10 cellular contexts compared by ENCODE assay signal in the genomic region with DNA sequence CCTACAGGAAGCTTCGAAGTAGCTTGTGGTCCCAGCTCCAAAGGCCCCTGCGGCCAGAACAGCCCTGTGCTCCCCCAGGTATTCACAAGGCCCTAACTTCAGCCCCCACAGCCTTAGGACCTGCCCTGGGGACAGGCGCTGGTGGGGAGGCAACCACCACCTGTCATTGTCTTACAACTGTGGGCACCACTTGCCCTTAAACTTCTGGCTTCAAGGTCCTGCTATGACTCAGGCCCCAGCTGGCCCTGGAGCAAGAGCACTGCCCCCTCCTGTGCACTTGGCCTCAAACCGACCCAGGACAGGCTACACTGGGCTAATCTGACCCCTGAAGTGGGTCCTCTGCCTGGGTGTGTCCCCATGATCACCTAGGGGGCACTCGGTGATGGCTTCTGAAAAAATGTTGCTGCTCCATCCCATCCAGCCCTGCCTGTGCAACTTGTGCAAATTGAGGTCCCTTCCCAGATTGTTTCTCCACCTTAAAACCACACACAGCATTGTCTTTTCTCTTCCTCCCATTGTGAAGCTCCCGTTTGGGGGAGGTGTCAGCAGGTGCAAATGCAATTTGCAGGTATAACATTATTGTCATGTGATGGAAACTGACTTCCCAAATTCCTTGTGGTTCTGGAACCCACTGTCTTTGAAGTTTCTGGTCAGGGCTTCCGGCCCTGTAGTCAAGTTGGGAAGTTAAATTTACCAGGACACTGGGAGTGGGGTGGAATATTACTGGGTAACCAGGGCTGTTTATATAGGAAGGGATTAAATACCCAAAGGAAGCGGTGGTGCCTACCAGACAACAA. TPM values are rescaled to one million over a fixed set of nuclear protein-coding genes. Genes with fewer than 3 reads are reported as not detected.
A peak's percentile ranks its signal among the peaks of the same experiment; 100 is the strongest.
DNase-seq lines count a peak whose midpoint lies in the region; ATAC-seq, FAIRE-seq and TF ChIP-seq lines count a peak whose summit lies in the region.
"Had no signal": no experiment of that assay in that cellular context is flagged by ENCODE, and none has a peak within 500 bp of the region (broad histone marks: within the 10 kb centered on the region; RNA-seq: fewer than 3 reads in every experiment).

No MANE protein-coding gene starts in this region.

- POLR2A ChIA-PET in HEK293 (lab: Yijun Ruan, JAX) (interaction anchor here (0.6 kb wide), 1 partner anchor 713 kb away, joined by 6 read pairs; no protein-coding TSS in a partner anchor), GM12878 (lab: Charles Lee) (interaction anchor here (0.7 to 1.4 kb wide), 7 partner anchors 9 to 120 kb away, joined by 3 to 5 read pairs (median 3); no protein-coding TSS in a partner anchor)
- POLR2A ChIA-PET in CD4-positive, alpha-beta memory T cell (lab: Charles Lee; ENCODE audit: partially characterized antibody), result interaction anchor here (0.9 to 7.2 kb wide), 3 partner anchors 6 to 164 kb away, joined by 3 to 49 read pairs (median 5); a partner anchor contains a TSS

- in situ Hi-C loops in GM12878 (cut with MboI), result no loop called here

- H3K4me1 Mint-ChIP-seq in neural crest cell, result peaks cover 5% of the 10 kb centered on the region
- peaks cover 8 to 20% (median 12%) of the 10 kb centered on the region in 4 donors for H3K4me1 Mint-ChIP-seq in CD4-positive, alpha-beta memory T cell

- peak; percentile 43 for DNase-seq in GM06990 (ENCODE audit: extremely low read depth, insufficient read length)
- DNase-seq in GM12878 (ENCODE audit: low read depth, low spot score), result no peak
- DNase-seq in neural crest cell (ENCODE audit: low read depth, low spot score), result no peak
- DNase-seq in CD4-positive, alpha-beta memory T cell, result no peak
- DNase-seq: activated CD4-positive, alpha-beta T cell treated with anti-CD3 and anti-CD28 coated beads for 1 hour; NCI-H187 treated with DMSO at 0.1 percent for 48 hours; PC-3 had no signal

- H3K36me3 Mint-ChIP-seq in neural crest cell (ENCODE audit: low read depth), result peaks cover 4% of the 10 kb centered on the region
- peaks cover 0 to 5% of the 10 kb centered on the region in 2 donors for H3K36me3 Mint-ChIP-seq in CD4-positive, alpha-beta memory T cell

- H3K27ac ChIP-seq in HEK293 (ENCODE audit: extremely low read depth, low read depth, low read length), result no peak overlapping the region
- H3K27ac ChIP-seq in GM12878 (ENCODE audit: control insufficient read depth, insufficient read depth), result peak overlapping the region; percentile 38
- no peak overlapping the region for H3K27ac ChIP-seq in CD4-positive, alpha-beta memory T cell (ENCODE audit: low read depth, low read length)

- H3K79me2 ChIP-seq in GM12878 (ENCODE audit: control insufficient read depth, insufficient read depth, low read length), result peaks cover 50% of the 10 kb centered on the region

- no TSS peak for BruUV-seq in GM12878 (replicated peaks; lab: Mats Ljungman, UMichigan)

- H3K4me1 ChIP-seq in HEK293 (ENCODE audit: control insufficient read depth, insufficient read depth, low read length), result no peaks in the 10 kb centered on the region; the same call in 1 of the 2 replicates
- peaks cover 45% of the 10 kb centered on the region for H3K4me1 ChIP-seq in GM12878 (ENCODE audit: control insufficient read depth, insufficient read depth, low read length)
- H3K4me1 ChIP-seq in CD4-positive, alpha-beta memory T cell (ENCODE audit: insufficient read depth, low read length), result peaks cover 23% of the 10 kb centered on the region

- H3K4me2 ChIP-seq in GM12878 (ENCODE audit: control insufficient read depth, insufficient read depth), result peak overlapping the region; percentile 73

- H3K9me3 Mint-ChIP-seq in neural crest cell, result no peaks in the 10 kb centered on the region
- peaks cover 0 to 2% (median 0%) of the 10 kb centered on the region in 8 donors for H3K9me3 Mint-ChIP-seq in CD4-positive, alpha-beta memory T cell

- H3K27ac Mint-ChIP-seq in neural crest cell (ENCODE audit: unreplicated experiment), result no peak overlapping the region
- peak overlapping the region in 1 of 7 donors; percentile 29 for H3K27ac Mint-ChIP-seq in CD4-positive, alpha-beta memory T cell

- no peak for TF ChIP-seq POLR2A in GM12878 (IDR thresholded peaks at IDR 0.05; ENCODE audit: low read depth, low read length)

- H3K36me3 ChIP-seq in GM06990 (ENCODE audit: control insufficient read depth, insufficient read depth, low read length) (peaks cover 1% of the 10 kb centered on the region; the same call in 1 of the 2 replicates), HEK293 (ENCODE audit: control insufficient read depth in 2 of 2, insufficient read depth in 1 of 2, low read length in 2 of 2) (peaks cover 0 to 6% of the 10 kb centered on the region in 2 experiments; a peak in 2 of 3 replicates), GM12878 (ENCODE audit: control insufficient read depth in 2 of 2, insufficient read depth in 2 of 2, low read length in 1 of 2) (peaks cover 0 to 7% of the 10 kb centered on the region in 2 experiments; a peak in 1 of 4 replicates)
- H3K36me3 ChIP-seq in CD4-positive, alpha-beta memory T cell (ENCODE audit: insufficient read depth, low read length), result no peaks in the 10 kb centered on the region

- no peak overlapping the region; the same call in 1 of the 2 replicates for H3K9ac ChIP-seq in GM12878 (ENCODE audit: control insufficient read depth, insufficient read depth, low read length)

- H3K9me3 ChIP-seq in HEK293 (ENCODE audit: control insufficient read depth, insufficient read depth, low read depth, low read length) (no peaks in the 10 kb centered on the region), GM12878 (replicated peaks; ENCODE audit: control insufficient read depth, insufficient read depth, low read length) (no peaks in the 10 kb centered on the region; the same call in 2 of the 3 replicates)
- H3K9me3 ChIP-seq in CD4-positive, alpha-beta memory T cell (ENCODE audit: control insufficient read depth in 1 of 2, low read length in 2 of 2), result no peaks in the 10 kb centered on the region

- intact Hi-C loops in GM12878 (cut with micrococcal nuclease; ENCODE audit: unreplicated experiment), result no loop called here
- intact Hi-C loops in CD4-positive, alpha-beta memory T cell (cut with micrococcal nuclease), result no loop called here

- peak overlapping the region; percentile 73 for H3K4me3 Mint-ChIP-seq in neural crest cell
- H3K4me3 Mint-ChIP-seq in CD4-positive, alpha-beta memory T cell, result peak overlapping the region in 4 of 8 donors; percentile 6 to 57 (median 47)

- 47% methylated on average over 8 of the region's 8 CpGs for WGBS in GM12878 (ENCODE audit: insufficient coverage, insufficient replicate concordance, low lambda C conversion rate, missing lambda C conversion rate)

- H4K20me1 ChIP-seq in GM12878 (ENCODE audit: control insufficient read depth, insufficient read depth), result no peaks in the 10 kb centered on the region

- H3K27me3 ChIP-seq in GM06990 (replicated peaks; ENCODE audit: control insufficient read depth, insufficient read depth, low read length), result no peaks in the 10 kb centered on the region
- no peaks in the 10 kb centered on the region for H3K27me3 ChIP-seq in GM12878 (replicated peaks in 1 of 2; ENCODE audit: control insufficient read depth in 2 of 2, insufficient read depth in 2 of 2, low read length in 1 of 2)
- H3K27me3 ChIP-seq in CD4-positive, alpha-beta memory T cell (ENCODE audit: insufficient read depth, low read length), result no peaks in the 10 kb centered on the region

- H3K27me3 Mint-ChIP-seq in neural crest cell (ENCODE audit: low read depth), result peaks cover 53% of the 10 kb centered on the region
- H3K27me3 Mint-ChIP-seq in CD4-positive, alpha-beta memory T cell, result no peaks in the 10 kb centered on the region

- TF ChIP-seq CTCF in GM06990 (IDR thresholded peaks at IDR 0.05; ENCODE audit: insufficient read depth, low read length, poor library complexity, severe bottlenecking) (no peak), HEK293 (tag by site-specific recombination; IDR thresholded peaks at IDR 0.05) (no peak), GM12878 (IDR thresholded peaks at IDR 0.05 in 2 of 3, conservative IDR thresholded peaks at IDR 0.05 in 1 of 3; ENCODE audit: control insufficient read depth in 2 of 3, extremely low read depth in 1 of 3, insufficient read depth in 1 of 3, low read depth in 3 of 3, low read length in 3 of 3) (peak in 2 of 3 experiments; percentile 18 to 20; a peak in 1 of 6 replicates), neural crest cell (conservative IDR thresholded peaks at IDR 0.05) (no peak)

- RAD21 ChIA-PET in GM12878 (lab: Charles Lee; ENCODE audit: unreplicated experiment), result interaction anchor here (0.6 to 2.2 kb wide), 7 partner anchors 18 to 145 kb away, joined by 3 to 14 read pairs (median 4); no protein-coding TSS in a partner anchor

- SMC1A ChIA-PET in GM12878 (lab: Charles Lee; ENCODE audit: uncharacterized antibody, unreplicated experiment), result interaction anchor here (0.5 to 3.9 kb wide), 10 partner anchors 10 to 252 kb away, joined by 3 to 15 read pairs (median 3); no protein-coding TSS in a partner anchor

- peak; percentile 14 for ATAC-seq in GM12878
- ATAC-seq in GM18873 (IDR thresholded peaks at IDR 0.05; ENCODE audit: low FRiP score, unreplicated experiment), result no peak
- no peak for ATAC-seq in GM21526 (IDR thresholded peaks at IDR 0.05; ENCODE audit: low FRiP score, unreplicated experiment)
- ATAC-seq: PC-3 had no signal

- H3K4me3 ChIP-seq in GM06990 (replicated peaks; ENCODE audit: low read depth, low read length), result no peak overlapping the region
- H3K4me3 ChIP-seq in HEK293 (ENCODE audit: low read depth, low read length), result no peak overlapping the region
- peak overlapping the region; percentile 30; the same call in 1 of the 2 replicates for H3K4me3 ChIP-seq in GM12878
- H3K4me3 ChIP-seq in CD4-positive, alpha-beta memory T cell (ENCODE audit: low read length in 2 of 2), result no peak overlapping the region

- H2AFZ ChIP-seq in GM12878 (ENCODE audit: control insufficient read depth, low read depth, low read length), result no peak overlapping the region

- FAIRE-seq in GM12878 (lab: Jason Lieb, UNC), result no peak

- CTCF ChIA-PET in HEK293 (lab: Yijun Ruan, JAX), result no interaction called here
- CTCF ChIA-PET in GM12878 (lab: Yijun Ruan, JAX), result interaction anchor here (0.7 to 1.9 kb wide), 10 partner anchors 8 to 236 kb away, joined by 3 to 10 read pairs (median 3); a partner anchor contains a TSS
- CTCF ChIA-PET in CD4-positive, alpha-beta memory T cell (lab: Charles Lee; ENCODE audit: partially characterized antibody), result interaction anchor here (1.1 to 1.6 kb wide), 4 partner anchors 25 to 118 kb away, joined by 3 to 4 read pairs (median 4); a partner anchor contains a TSS

- TF ChIP-seq RAD21 in GM12878 (IDR thresholded peaks at IDR 0.05; ENCODE audit: insufficient read depth, low read depth, low read length), result no peak

- no peak for TF ChIP-seq EP300 in GM12878 (IDR thresholded peaks at IDR 0.05; ENCODE audit: borderline replicate concordance in 1 of 2, control insufficient read depth in 1 of 2, low read depth in 2 of 2, low read length in 2 of 2)

RNA-seq across cellular contexts. Expression of a gene that starts 1.1 kb away (rescaled TPM):
- total RNA-seq in GM12878 (2013; cell fraction: nucleolus; rRNA removed), result 3.5 and 4.4 TPM in 2 replicates
- total RNA-seq in GM12878 (2014; rRNA removed), result 3.0 and 3.8 TPM in 2 replicates
- 1.7 and 2.0 TPM in 2 replicates for total RNA-seq in GM12878 (2014; rRNA removed; fragmentation: Illumina TruSeq; extraction: Trizol)
- 6.0 and 6.5 TPM in 2 replicates for total RNA-seq in GM12878 (2021)
- polyA plus RNA-seq in GM12878 (2011; ENCODE audit: low read depth), result 1.4 TPM
- polyA plus RNA-seq in GM12878 (2011; rRNA removed), result 0.59 and 1.1 TPM in 2 replicates
- 1.3 and 2.2 TPM in 2 replicates for polyA plus RNA-seq in GM12878 (2011; cell fraction: cytosol; rRNA removed)
- polyA plus RNA-seq in GM12878 (2011; cell fraction: nucleus; rRNA removed), result 3.4 and 4.5 TPM in 2 replicates
- 3.8 and 5.2 TPM in 2 replicates for polyA plus RNA-seq in GM12878 (2012)
- 0.78 and 1.4 TPM in 2 replicates for polyA plus RNA-seq in GM12878 (2014; fragmentation: Illumina TruSeq; extraction: Trizol)
- polyA plus RNA-seq in GM12878 (2014; fragmentation: Nextera tagmentation; extraction: Ambion mirVana), result under 1 TPM; 0.14 to 0.58 TPM
- 4.7 and 5.1 TPM in 2 replicates for polyA plus RNA-seq in GM12878 (2014; rRNA removed)
- polyA plus RNA-seq in GM12878 (2016; fragmentation: Nextera tagmentation; extraction: Ambion mirVana), result 1 to 10 TPM; 6.2 to 8.1 TPM
- 0.95 and 1.9 TPM in 2 replicates for polyA minus RNA-seq in GM12878 (2011; rRNA and poly(A)+ RNA removed)
- 0.73 and 1.1 TPM in 2 replicates for polyA minus RNA-seq in GM12878 (2011; cell fraction: cytosol; rRNA and poly(A)+ RNA removed)
- 3.4 and 6.2 TPM in 2 replicates for polyA minus RNA-seq in GM12878 (2011; cell fraction: nucleus; rRNA and poly(A)+ RNA removed)
- total RNA-seq in neural crest cell, result 2.2 and 2.4 TPM in 2 replicates
- 1 to 10 TPM; 1.2 to 1.3 TPM for total RNA-seq in CD4-positive, alpha-beta memory T cell
- polyA plus RNA-seq in CD4-positive, alpha-beta memory T cell, result under 1 TPM; 0.11 to 0.23 TPM

RNA-seq across cellular contexts. Expression of a gene that starts 6.3 kb away (rescaled TPM):
- total RNA-seq in GM12878 (2013; cell fraction: nucleolus; rRNA removed), result 108 and 124 TPM in 2 replicates
- total RNA-seq in GM12878 (2014; rRNA removed), result 211 and 238 TPM in 2 replicates
- 132 and 157 TPM in 2 replicates for total RNA-seq in GM12878 (2014; rRNA removed; fragmentation: Illumina TruSeq; extraction: Trizol)
- 200 and 218 TPM in 2 replicates for total RNA-seq in GM12878 (2021)
- 170 TPM for polyA plus RNA-seq in GM12878 (2011; ENCODE audit: low read depth)
- polyA plus RNA-seq in GM12878 (2011; rRNA removed), result 37.4 and 65.2 TPM in 2 replicates
- polyA plus RNA-seq in GM12878 (2011; cell fraction: cytosol; rRNA removed), result 96.6 and 144 TPM in 2 replicates
- polyA plus RNA-seq in GM12878 (2011; cell fraction: nucleus; rRNA removed), result 140 and 154 TPM in 2 replicates
- polyA plus RNA-seq in GM12878 (2012), result 253 and 361 TPM in 2 replicates
- 44.1 and 147 TPM in 2 replicates for polyA plus RNA-seq in GM12878 (2014; fragmentation: Illumina TruSeq; extraction: Trizol)
- polyA plus RNA-seq in GM12878 (2014; fragmentation: Nextera tagmentation; extraction: Ambion mirVana), result 10 to 100 TPM; 19.3 to 56.9 TPM
- 291 and 321 TPM in 2 replicates for polyA plus RNA-seq in GM12878 (2014; rRNA removed)
- polyA plus RNA-seq in GM12878 (2016; fragmentation: Nextera tagmentation; extraction: Ambion mirVana), result 100 to 1,000 TPM; 369 to 406 TPM
- 43.4 and 79.0 TPM in 2 replicates for polyA minus RNA-seq in GM12878 (2011; rRNA and poly(A)+ RNA removed)
- 21.8 and 23.1 TPM in 2 replicates for polyA minus RNA-seq in GM12878 (2011; cell fraction: cytosol; rRNA and poly(A)+ RNA removed)
- polyA minus RNA-seq in GM12878 (2011; cell fraction: nucleus; rRNA and poly(A)+ RNA removed), result 58.2 and 93.9 TPM in 2 replicates
- 0.25 and 0.30 TPM in 2 replicates for total RNA-seq in neural crest cell
- total RNA-seq in CD4-positive, alpha-beta memory T cell, result 1 to 10 TPM in 1 of 2 experiments, under 1 TPM in 1; 0.93 to 1.1 TPM
- 1 to 10 TPM in 1 of 2 donors, under 1 TPM in 1; 0.84 to 8.2 TPM for polyA plus RNA-seq in CD4-positive, alpha-beta memory T cell

RNA-seq across cellular contexts. Expression of a gene that starts 7.8 kb away (rescaled TPM):
- 8.9 and 9.5 TPM in 2 replicates for total RNA-seq in GM12878 (2013; cell fraction: nucleolus; rRNA removed)
- total RNA-seq in GM12878 (2014; rRNA removed) (5.1 and 8.1 TPM in 2 replicates), GM12878 (2014; rRNA removed; fragmentation: Illumina TruSeq; extraction: Trizol) (6.3 and 8.1 TPM in 2 replicates), GM12878 (2021) (4.1 and 5.6 TPM in 2 replicates), neural crest cell (15.2 and 16.1 TPM in 2 replicates)
- polyA plus RNA-seq in GM12878 (2011; ENCODE audit: low read depth), result 8.4 TPM
- polyA plus RNA-seq in GM12878 (2011; rRNA removed) (5.3 and 6.0 TPM in 2 replicates), GM12878 (2014; fragmentation: Illumina TruSeq; extraction: Trizol) (6.1 and 9.8 TPM in 2 replicates), GM12878 (2014; fragmentation: Nextera tagmentation; extraction: Ambion mirVana) (1 to 10 TPM; 7.6 to 8.5 TPM), GM12878 (2014; rRNA removed) (7.1 and 7.2 TPM in 2 replicates), GM12878 (2016; fragmentation: Nextera tagmentation; extraction: Ambion mirVana) (1 to 10 TPM; 7.0 to 7.4 TPM)
- polyA plus RNA-seq in GM12878 (2011; cell fraction: cytosol; rRNA removed), result 2.9 and 3.7 TPM in 2 replicates
- polyA plus RNA-seq in GM12878 (2011; cell fraction: nucleus; rRNA removed), result 3.2 and 4.8 TPM in 2 replicates
- polyA plus RNA-seq in GM12878 (2012), result 7.6 and 8.6 TPM in 2 replicates
- polyA minus RNA-seq in GM12878 (2011; rRNA and poly(A)+ RNA removed), result 2.2 and 2.6 TPM in 2 replicates
- not detected in 2 replicates for polyA minus RNA-seq in GM12878 (2011; cell fraction: cytosol; rRNA and poly(A)+ RNA removed)
- 2.3 and 3.4 TPM in 2 replicates for polyA minus RNA-seq in GM12878 (2011; cell fraction: nucleus; rRNA and poly(A)+ RNA removed)
- total RNA-seq in CD4-positive, alpha-beta memory T cell, result 1 to 10 TPM; 5.6 to 7.5 TPM
- 1 to 10 TPM; 4.2 to 5.6 TPM for polyA plus RNA-seq in CD4-positive, alpha-beta memory T cell

RNA-seq across cellular contexts. Expression of a gene that starts 12.9 kb away (rescaled TPM):
- 24.3 and 24.7 TPM in 2 replicates for total RNA-seq in GM12878 (2013; cell fraction: nucleolus; rRNA removed)
- total RNA-seq in GM12878 (2014; rRNA removed), result 0.98 and 1.2 TPM in 2 replicates
- total RNA-seq in GM12878 (2014; rRNA removed; fragmentation: Illumina TruSeq; extraction: Trizol), result 1.7 and 2.4 TPM in 2 replicates
- 4.1 and 4.7 TPM in 2 replicates for total RNA-seq in GM12878 (2021)
- 1.2 TPM for polyA plus RNA-seq in GM12878 (2011; ENCODE audit: low read depth)
- polyA plus RNA-seq in GM12878 (2011; rRNA removed), result 1.1 and 1.5 TPM in 2 replicates
- polyA plus RNA-seq in GM12878 (2011; cell fraction: cytosol; rRNA removed), result 1.2 and 1.3 TPM in 2 replicates
- 18.8 and 22.0 TPM in 2 replicates for polyA plus RNA-seq in GM12878 (2011; cell fraction: nucleus; rRNA removed)
- polyA plus RNA-seq in GM12878 (2012), result 3.3 and 4.3 TPM in 2 replicates
- 0.95 and 1.7 TPM in 2 replicates for polyA plus RNA-seq in GM12878 (2014; fragmentation: Illumina TruSeq; extraction: Trizol)
- under 1 TPM; 0.35 to 0.74 TPM for polyA plus RNA-seq in GM12878 (2014; fragmentation: Nextera tagmentation; extraction: Ambion mirVana)
- polyA plus RNA-seq in GM12878 (2014; rRNA removed), result 3.2 and 3.3 TPM in 2 replicates
- 1 to 10 TPM; 1.5 to 1.6 TPM for polyA plus RNA-seq in GM12878 (2016; fragmentation: Nextera tagmentation; extraction: Ambion mirVana)
- polyA minus RNA-seq in GM12878 (2011; rRNA and poly(A)+ RNA removed), result 5.6 and 11.2 TPM in 2 replicates
- not detected in 2 replicates for polyA minus RNA-seq in GM12878 (2011; cell fraction: cytosol; rRNA and poly(A)+ RNA removed)
- polyA minus RNA-seq in GM12878 (2011; cell fraction: nucleus; rRNA and poly(A)+ RNA removed), result 9.8 and 16.2 TPM in 2 replicates
- not detected in 2 replicates for total RNA-seq in neural crest cell
- not detected for total RNA-seq in CD4-positive, alpha-beta memory T cell
- polyA plus RNA-seq in CD4-positive, alpha-beta memory T cell, result not detected
- total RNA-seq: PC-3 had no signal

RNA-seq across cellular contexts. Expression of a gene that starts 43.3 kb away (rescaled TPM):
- 9.8 and 13.1 TPM in 2 replicates for total RNA-seq in GM12878 (2013; cell fraction: nucleolus; rRNA removed)
- total RNA-seq in GM12878 (2014; rRNA removed) (5.3 and 6.4 TPM in 2 replicates), GM12878 (2014; rRNA removed; fragmentation: Illumina TruSeq; extraction: Trizol) (10.6 and 10.8 TPM in 2 replicates), GM12878 (2021) (16.9 and 19.7 TPM in 2 replicates), neural crest cell (27.9 and 32.5 TPM in 2 replicates)
- 7.0 TPM for polyA plus RNA-seq in GM12878 (2011; ENCODE audit: low read depth)
- polyA plus RNA-seq in GM12878 (2011; rRNA removed) (21.0 and 34.0 TPM in 2 replicates), GM12878 (2014; fragmentation: Illumina TruSeq; extraction: Trizol) (17.5 and 22.6 TPM in 2 replicates), GM12878 (2014; fragmentation: Nextera tagmentation; extraction: Ambion mirVana) (10 to 100 TPM; 20.5 to 26.7 TPM), GM12878 (2014; rRNA removed) (5.3 and 10.1 TPM in 2 replicates), GM12878 (2016; fragmentation: Nextera tagmentation; extraction: Ambion mirVana) (10 to 100 TPM; 16.7 to 18.0 TPM)
- polyA plus RNA-seq in GM12878 (2011; cell fraction: cytosol; rRNA removed), result 5.6 and 8.9 TPM in 2 replicates
- 4.0 and 5.5 TPM in 2 replicates for polyA plus RNA-seq in GM12878 (2011; cell fraction: nucleus; rRNA removed)
- polyA plus RNA-seq in GM12878 (2012), result 12.4 and 17.4 TPM in 2 replicates
- 6.6 and 10.5 TPM in 2 replicates for polyA minus RNA-seq in GM12878 (2011; rRNA and poly(A)+ RNA removed)
- 3.2 and 7.4 TPM in 2 replicates for polyA minus RNA-seq in GM12878 (2011; cell fraction: cytosol; rRNA and poly(A)+ RNA removed)
- polyA minus RNA-seq in GM12878 (2011; cell fraction: nucleus; rRNA and poly(A)+ RNA removed), result 2.2 and 2.9 TPM in 2 replicates
- 1 to 10 TPM; 6.2 to 7.3 TPM for total RNA-seq in CD4-positive, alpha-beta memory T cell
- polyA plus RNA-seq in CD4-positive, alpha-beta memory T cell, result 1 to 10 TPM; 1.8 to 6.5 TPM

Comparison
In these comparisons a context has a peak if more than half of its experiments do, and no peak if none do; other contexts are left out.
1. CTCF ChIP-seq: peak in GM12878 (2 of 3); none in GM06990 (single experiment), HEK293 (single experiment) and neural crest cell (single experiment).
2. RNA of a gene that starts 6.3 kb away (total RNA-seq): 108 to 238 TPM in GM12878; 0.93 to 1.1 TPM in CD4-positive, alpha-beta memory T cell and 0.25 to 0.30 TPM in neural crest cell; every median in the first group is over 10 times any median in the second.